In genomic region chr4:67558493-67558892, GRCh38 we compare ENCODE assay signal across 10 cellular contexts. TPM values are rescaled to one million over a fixed set of nuclear protein-coding genes. Genes with fewer than 3 reads are reported as not detected.
DNase-seq lines count a peak whose midpoint lies in the region; ATAC-seq and TF ChIP-seq lines count a peak whose summit lies in the region.
"Had no signal": no experiment of that assay in that cellular context is flagged by ENCODE, and none has a peak within 500 bp of the region (broad histone marks: within the 10 kb centered on the region; RNA-seq: fewer than 3 reads in every experiment).

Gene STAP1 (plus strand): TSS chr4:67558727. CDS start chr4:67558810, 83 bp downstream.

- H3K9ac ChIP-seq in OCI-LY1 (ENCODE audit: low read length) = peak within 1 kb of the TSS; percentile 94

- H3K4me2 ChIP-seq in OCI-LY1 (ENCODE audit: low read length) = peak within 1 kb of the TSS; percentile 90

- peaks cover 47% of the 10 kb centered on the region for H3K4me1 ChIP-seq in OCI-LY1 (ENCODE audit: insufficient read depth, low read length, severe bottlenecking)
- peaks cover 3 to 12% of the 10 kb centered on the region in 2 donors for H3K4me1 ChIP-seq in naive thymus-derived CD4-positive, alpha-beta T cell (ENCODE audit: control insufficient read depth in 2 of 2, insufficient read depth in 2 of 2, low read length in 2 of 2)

- H4K20me1 ChIP-seq in OCI-LY1 (ENCODE audit: insufficient read depth, low read length) = no peaks in the 10 kb centered on the region

- intact Hi-C loops in naive thymus-derived CD4-positive, alpha-beta T cell (cut with micrococcal nuclease) = loop anchor here (1.0 to 2.0 kb wide), 7 partner anchors 9 to 74 kb away; partner anchors contain the start of gene CENPC (in 2 of the 2)

- no peaks in the 10 kb centered on the region for H3K27me3 Mint-ChIP-seq in naive thymus-derived CD4-positive, alpha-beta T cell

- H3K36me3 Mint-ChIP-seq in naive thymus-derived CD4-positive, alpha-beta T cell = peaks cover 0 to 25% (median 10%) of the 10 kb centered on the region in 5 donors

- peaks cover 13 to 82% (median 52%) of the 10 kb centered on the region in 7 donors for H3K4me1 Mint-ChIP-seq in naive thymus-derived CD4-positive, alpha-beta T cell

- POLR2A ChIA-PET in naive thymus-derived CD4-positive, alpha-beta T cell (lab: Charles Lee) = interaction anchor here (1.0 to 1.3 kb wide), 4 partner anchors 9 to 129 kb away, joined by 3 to 6 read pairs (median 4); no protein-coding TSS in a partner anchor

- H3K4me3 Mint-ChIP-seq in naive thymus-derived CD4-positive, alpha-beta T cell = peak within 1 kb of the TSS; percentile 74 to 93 (median 86)

- H3K9me3 ChIP-seq in OCI-LY1 (ENCODE audit: low read length) = no peaks in the 10 kb centered on the region
- no peaks in the 10 kb centered on the region for H3K9me3 ChIP-seq in naive thymus-derived CD4-positive, alpha-beta T cell (ENCODE audit: control insufficient read depth in 2 of 3, low read length in 3 of 3)

- H3K27me3 ChIP-seq in OCI-LY1 (ENCODE audit: insufficient read depth, low read length) = no peaks in the 10 kb centered on the region
- H3K27me3 ChIP-seq in naive thymus-derived CD4-positive, alpha-beta T cell (ENCODE audit: control insufficient read depth in 2 of 2, insufficient read depth in 2 of 2, low read length in 2 of 2) = no peaks in the 10 kb centered on the region

- no peak within 1 kb of the TSS for H2AFZ ChIP-seq in OCI-LY1 (ENCODE audit: low read length)

- peak within 1 kb of the TSS; percentile 82 to 95 (median 91) for H3K27ac Mint-ChIP-seq in naive thymus-derived CD4-positive, alpha-beta T cell

- ATAC-seq in HG02623 (IDR thresholded peaks at IDR 0.05; ENCODE audit: unreplicated experiment) = peak; percentile 66
- ATAC-seq in naive thymus-derived CD4-positive, alpha-beta T cell = peak; percentile 79

- H3F3A ChIP-seq in OCI-LY1 (ENCODE audit: insufficient read depth, low read length) = no peaks in the 10 kb centered on the region

- no peaks in the 10 kb centered on the region for H3K9me3 Mint-ChIP-seq in naive thymus-derived CD4-positive, alpha-beta T cell

- peak within 1 kb of the TSS; percentile 88 for H3K27ac ChIP-seq in OCI-LY1 (ENCODE audit: low read depth, low read length, poor library complexity, severe bottlenecking)
- H3K27ac ChIP-seq in naive thymus-derived CD4-positive, alpha-beta T cell (ENCODE audit: low read depth, low read length) = peak within 1 kb of the TSS; percentile 59

- peak; percentile 6 for DNase-seq in NCI-H82 (lab: John Stamatoyannopoulos, UW)
- no peak for DNase-seq in NCI-H82 treated with DMSO at 0.1 percent for 48 hours (lab: John Stamatoyannopoulos, UW; ENCODE audit: unreplicated experiment)
- peak in 7 of 9 donors; percentile 54 to 80 (median 68) for DNase-seq in naive thymus-derived CD4-positive, alpha-beta T cell
- DNase-seq in D341Med (ENCODE audit: low spot score) = no peak
- DNase-seq in NCI-H2227 treated with DMSO at 0.1 percent for 48 hours (lab: John Stamatoyannopoulos, UW) = no peak
- no peak for DNase-seq in NCI-H1092 treated with DMSO at 0.1 percent for 48 hours (lab: John Stamatoyannopoulos, UW)
- DNase-seq: NCI-H524 had no signal

- peaks cover 55% of the 10 kb centered on the region for H3K79me2 ChIP-seq in OCI-LY1 (ENCODE audit: insufficient read depth, low read length)

- peaks cover 22% of the 10 kb centered on the region for H3K36me3 ChIP-seq in OCI-LY1 (ENCODE audit: insufficient read depth, low read length)
- H3K36me3 ChIP-seq in naive thymus-derived CD4-positive, alpha-beta T cell (ENCODE audit: control insufficient read depth in 2 of 3, insufficient read depth in 3 of 3, low read length in 3 of 3) = no peaks in the 10 kb centered on the region

- H3K9me2 ChIP-seq in OCI-LY1 (ENCODE audit: low read depth, low read length) = no peaks in the 10 kb centered on the region

- CTCF ChIA-PET in naive thymus-derived CD4-positive, alpha-beta T cell (lab: Charles Lee) = interaction anchor here (0.9 kb wide), 1 partner anchor 22 kb away, joined by 3 read pairs; no protein-coding TSS in a partner anchor

- TF ChIP-seq CTCF in OCI-LY1 (IDR thresholded peaks at IDR 0.05; ENCODE audit: low read length) = peak; percentile 16; the same call in 1 of the 2 replicates

- H3K4me3 ChIP-seq in OCI-LY1 (ENCODE audit: low read depth, low read length, poor library complexity, severe bottlenecking) = peak within 1 kb of the TSS; percentile 86
- peak within 1 kb of the TSS; percentile 54 for H3K4me3 ChIP-seq in naive thymus-derived CD4-positive, alpha-beta T cell (ENCODE audit: low read length)

RNA-seq across cellular contexts. Expression of gene STAP1, which starts in this region (rescaled TPM):
- total RNA-seq in naive thymus-derived CD4-positive, alpha-beta T cell = 10 to 100 TPM in 3 of 5 experiments, 1 to 10 TPM in 2; 3.3 to 39.1 (median 15.0) TPM
- polyA plus RNA-seq in naive thymus-derived CD4-positive, alpha-beta T cell = 1 to 10 TPM; 9.7 to 9.9 TPM
- total RNA-seq: endothelial cell of umbilical vein had no signal
- polyA plus RNA-seq: endothelial cell of umbilical vein had no signal

Comparison
In these comparisons a context has a peak if more than half of its experiments do, and no peak if none do; other contexts are left out.
1. DNase-seq: peak in NCI-H82 (single experiment) and naive thymus-derived CD4-positive, alpha-beta T cell (7 of 9); none in NCI-H82 treated with DMSO at 0.1 percent for 48 hours (single experiment), D341Med (single experiment), NCI-H2227 treated with DMSO at 0.1 percent for 48 hours (single experiment) and NCI-H1092 treated with DMSO at 0.1 percent for 48 hours (single experiment).